19 cellular contexts compared by ENCODE assay signal in the genomic region with DNA sequence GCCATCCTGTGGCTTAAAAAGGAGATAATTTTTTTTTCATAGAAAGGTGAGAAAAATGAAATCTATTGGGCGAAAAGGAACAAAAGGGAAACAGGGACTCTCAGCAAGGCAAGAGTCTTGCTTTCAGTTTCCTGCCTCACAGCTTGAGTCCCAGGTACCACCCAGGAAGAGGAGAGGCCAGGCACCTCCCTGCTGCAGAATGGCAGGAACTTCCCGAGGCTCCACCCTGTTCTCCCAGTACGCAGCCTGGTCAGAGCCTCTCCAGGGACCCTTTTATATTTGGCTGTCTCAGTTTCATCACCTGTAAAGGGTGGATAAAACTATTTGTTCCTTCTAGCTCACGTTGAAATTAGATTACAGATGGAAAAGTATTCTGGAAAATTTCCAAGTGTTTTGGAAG. TPM values are rescaled to one million over a fixed set of nuclear protein-coding genes. Genes with fewer than 3 reads are reported as not detected.
"Had no signal": no experiment of that assay in that cellular context is flagged by ENCODE, and none has a peak within 500 bp of the region (broad histone marks: within the 10 kb centered on the region; RNA-seq: fewer than 3 reads in every experiment).

No MANE protein-coding gene starts in this region.

- H3K27me3 ChIP-seq: hepatocyte, sigmoid colon, testis, upper lobe of left lung had no signal

- H3K4me1 ChIP-seq: sigmoid colon, testis had no signal

- H3K9me3 ChIP-seq: testis had no signal

- H3K36me3 Mint-ChIP-seq: activated naive CD8-positive, alpha-beta T cell treated with anti-CD3 and anti-CD28 coated beads, Interleukin-2, amount 10 ng/mL, durations not matched to agents 7 days and 5 days; stimulated activated effector memory CD8-positive, alpha-beta T cell treated with anti-CD3 and anti-CD28 coated beads, Interleukin-12 subunit alpha, Interleukin-12 subunit beta, amount 100 ng/mL, for 72 hours; T-cell had no signal

- H3K27ac Mint-ChIP-seq: activated B cell treated with CpG ODN at 0.5 μM for 24 hours; activated CD4-positive, alpha-beta memory T cell treated with anti-CD3 and anti-CD28 coated beads, Interleukin-2, amount 10 ng/mL, durations not matched to agents 7 days and 5 days; activated naive CD8-positive, alpha-beta T cell treated with anti-CD3 and anti-CD28 coated beads, Interleukin-2, amount 10 ng/mL, durations not matched to agents 7 days and 5 days; activated T-helper 2 cell treated with anti-CD3 and anti-CD28 coated beads, Interferon-gamma antibody, Interleukin-2, Interleukin-4, amounts not matched to agents 10 μg/mL and 5 μg/mL and 100 μg/mL, durations not matched to agents 14 hours and 24 hours and 36 hours; stimulated activated effector memory CD8-positive, alpha-beta T cell treated with anti-CD3 and anti-CD28 coated beads, Interleukin-12 subunit alpha, Interleukin-12 subunit beta, amount 100 ng/mL, for 72 hours; T-cell had no signal

- H3K4me3 Mint-ChIP-seq: activated B cell treated with CpG ODN at 0.5 μM for 24 hours; activated CD4-positive, alpha-beta memory T cell treated with anti-CD3 and anti-CD28 coated beads, Interleukin-2, amount 10 ng/mL, durations not matched to agents 7 days and 5 days; activated naive CD8-positive, alpha-beta T cell treated with anti-CD3 and anti-CD28 coated beads, Interleukin-2, amount 10 ng/mL, durations not matched to agents 7 days and 5 days; stimulated activated effector memory CD8-positive, alpha-beta T cell treated with anti-CD3 and anti-CD28 coated beads, Interleukin-12 subunit alpha, Interleukin-12 subunit beta, amount 100 ng/mL, for 72 hours; T-cell had no signal

- H3K4me3 ChIP-seq: cardiac muscle cell, hepatocyte, sigmoid colon, testis had no signal

- H3K27ac ChIP-seq: cardiac muscle cell, hepatocyte, sigmoid colon, testis, upper lobe of left lung had no signal

- H3K27me3 Mint-ChIP-seq: activated B cell treated with CpG ODN at 0.5 μM for 24 hours; activated CD4-positive, alpha-beta memory T cell treated with anti-CD3 and anti-CD28 coated beads, Interleukin-2, amount 10 ng/mL, durations not matched to agents 7 days and 5 days; activated naive CD8-positive, alpha-beta T cell treated with anti-CD3 and anti-CD28 coated beads, Interleukin-2, amount 10 ng/mL, durations not matched to agents 7 days and 5 days had no signal

- H3K36me3 ChIP-seq: cardiac muscle cell, sigmoid colon, upper lobe of left lung had no signal

- H3K4me1 Mint-ChIP-seq: activated B cell treated with CpG ODN at 0.5 μM for 24 hours; activated CD4-positive, alpha-beta memory T cell treated with anti-CD3 and anti-CD28 coated beads, Interleukin-2, amount 10 ng/mL, durations not matched to agents 7 days and 5 days; activated naive CD8-positive, alpha-beta T cell treated with anti-CD3 and anti-CD28 coated beads, Interleukin-2, amount 10 ng/mL, durations not matched to agents 7 days and 5 days; stimulated activated effector memory CD8-positive, alpha-beta T cell treated with anti-CD3 and anti-CD28 coated beads, Interleukin-12 subunit alpha, Interleukin-12 subunit beta, amount 100 ng/mL, for 72 hours; T-cell had no signal

- DNase-seq: activated B cell treated with CpG ODN at 0.5 μM for 24 hours; activated CD4-positive, alpha-beta memory T cell treated with anti-CD3 and anti-CD28 coated beads, Interleukin-2, amount 10 ng/mL, durations not matched to agents 7 days and 5 days; activated CD4-positive, alpha-beta T cell treated with anti-CD3 and anti-CD28 coated beads for 4 hours; activated naive CD4-positive, alpha-beta T cell treated with Interleukin-2 at 50 U/mL for 16 hours; activated naive CD8-positive, alpha-beta T cell treated with anti-CD3 and anti-CD28 coated beads, Interleukin-2, amount 10 ng/mL, durations not matched to agents 7 days and 5 days; activated T-cell treated with anti-CD3 and anti-CD28 coated beads, Interleukin-2, amount 50 U/mL, for 1 hour; amygdala; dermis blood vessel endothelial cell; effector memory CD4-positive, alpha-beta T cell; left cardiac atrium; sigmoid colon; stimulated activated CD4-positive, alpha-beta T cell treated with anti-CD3 and anti-CD28 coated beads, Interleukin-4, amount 100 ng/mL, for 24 hours; T-cell; testis had no signal

- ATAC-seq: stimulated activated effector memory CD8-positive, alpha-beta T cell treated with anti-CD3 and anti-CD28 coated beads, Interleukin-12 subunit alpha, Interleukin-12 subunit beta, amount 100 ng/mL, for 72 hours; T-cell had no signal

RNA-seq across cellular contexts. Expression of a gene that starts 33.8 kb away (rescaled TPM):
- total RNA-seq: activated CD4-positive, alpha-beta memory T cell treated with anti-CD3 and anti-CD28 coated beads, Interleukin-2, amount 10 ng/mL, durations not matched to agents 7 days and 5 days had no signal
